ENCODE assay signal across 9 cellular contexts in the genomic region with DNA sequence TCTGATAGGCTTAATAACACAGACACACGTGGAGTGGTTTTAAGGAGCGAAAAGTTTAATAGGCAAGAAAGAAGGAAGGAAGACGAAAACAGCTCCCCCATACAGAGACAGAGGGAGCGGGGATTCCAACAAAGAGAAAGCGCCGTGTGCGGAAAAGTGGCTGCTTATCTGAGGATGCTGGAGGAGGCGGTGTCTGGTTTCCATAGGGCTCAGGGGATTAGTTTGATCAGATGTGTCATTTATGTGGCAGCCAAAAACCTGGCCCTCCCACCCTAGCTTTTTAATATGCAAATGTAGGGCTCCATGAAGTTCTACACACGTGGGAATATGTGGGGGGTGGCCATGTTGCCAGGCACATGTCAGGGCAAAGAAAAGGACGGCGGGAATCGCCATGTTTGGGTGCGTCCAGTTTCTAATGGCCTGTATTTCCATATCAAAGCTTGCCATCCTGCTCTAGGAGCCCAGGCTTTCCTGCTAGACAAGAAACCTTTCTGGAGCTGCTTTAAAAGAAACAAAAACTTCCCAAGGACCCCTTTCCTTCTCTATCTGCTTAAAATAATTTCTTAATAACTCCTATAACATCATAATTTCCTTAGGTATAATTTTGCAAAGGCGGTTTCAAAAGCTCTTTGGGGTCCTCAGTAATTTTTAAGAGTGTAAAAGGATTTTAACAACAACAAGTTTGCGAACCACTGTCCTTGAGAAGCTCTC. TPM values are rescaled to one million over a fixed set of nuclear protein-coding genes. Genes with fewer than 3 reads are reported as not detected.
DNase-seq lines count a peak whose midpoint lies in the region; ATAC-seq, FAIRE-seq and TF ChIP-seq lines count a peak whose summit lies in the region.
"Had no signal": no experiment of that assay in that cellular context is flagged by ENCODE, and none has a peak within 500 bp of the region (broad histone marks: within the 10 kb centered on the region; RNA-seq: fewer than 3 reads in every experiment).

No MANE protein-coding gene starts in this region.

- H3K56ac ChIP-seq in IMR-90 (ENCODE audit: extremely low read depth, insufficient read depth, low read length) = no peak overlapping the region

- no peak overlapping the region for H3K27ac ChIP-seq in AG04450 (ENCODE audit: low read depth, low read length)
- H3K27ac ChIP-seq in IMR-90 (ENCODE audit: insufficient read depth, low read length) = no peak overlapping the region
- no peak overlapping the region for H3K27ac ChIP-seq in astrocyte (ENCODE audit: low read depth, low read length)

- no peak overlapping the region for H3K4ac ChIP-seq in IMR-90 (ENCODE audit: low read depth, low read length)

- H3K9ac ChIP-seq in IMR-90 (ENCODE audit: low read depth, low read length) (no peak overlapping the region), astrocyte (ENCODE audit: low read length) (no peak overlapping the region)

- peak overlapping the region; percentile 38 for H3K27ac Mint-ChIP-seq in astrocyte (ENCODE audit: unreplicated experiment)
- H3K27ac Mint-ChIP-seq in naive thymus-derived CD8-positive, alpha-beta T cell = peak overlapping the region; percentile 88 to 95 (median 92)

- no peak overlapping the region for H2BK5ac ChIP-seq in IMR-90 (ENCODE audit: low read depth, low read length, poor library complexity, severe bottlenecking)

- H3K27me3 Mint-ChIP-seq in astrocyte (ENCODE audit: low read depth, unreplicated experiment) = no peaks in the 10 kb centered on the region
- H3K27me3 Mint-ChIP-seq in naive thymus-derived CD8-positive, alpha-beta T cell = no peaks in the 10 kb centered on the region

- no peak overlapping the region for H2AK5ac ChIP-seq in IMR-90 (ENCODE audit: low read depth, low read length)

- dilution Hi-C loops in IMR-90 (cut with HindIII; ENCODE audit: low sequenced_read_pairs, unreplicated experiment) = no loop called here

- H2AK9ac ChIP-seq in IMR-90 (replicated peaks; ENCODE audit: low read depth, low read length, poor library complexity) = no peak overlapping the region

- H3K36me3 ChIP-seq in IMR-90 (ENCODE audit: control insufficient read depth, insufficient read depth, low read length) = no peaks in the 10 kb centered on the region; the same call in 1 of the 2 replicates
- no peaks in the 10 kb centered on the region for H3K36me3 ChIP-seq in astrocyte (ENCODE audit: insufficient read depth, low read length)

- H4K20me1 ChIP-seq in IMR-90 (ENCODE audit: insufficient read depth, low read length) = no peaks in the 10 kb centered on the region
- no peaks in the 10 kb centered on the region for H4K20me1 ChIP-seq in astrocyte (ENCODE audit: insufficient read depth, low read length)

- H3K9me3 ChIP-seq in AG04450 (ENCODE audit: control insufficient read depth, insufficient read depth, low read length) (no peaks in the 10 kb centered on the region), IMR-90 (ENCODE audit: control insufficient read depth, insufficient read depth, low read length) (no peaks in the 10 kb centered on the region), astrocyte (ENCODE audit: insufficient read depth, low read depth, low read length) (no peaks in the 10 kb centered on the region)

- no peak overlapping the region for H2BK15ac ChIP-seq in IMR-90 (ENCODE audit: low read depth, low read length)

- no peak for ATAC-seq in IMR-90 (ENCODE audit: low read depth)
- ATAC-seq in naive thymus-derived CD8-positive, alpha-beta T cell = no peak
- no peak for ATAC-seq in HG03108 (IDR thresholded peaks at IDR 0.05; ENCODE audit: unreplicated experiment)
- no peak for ATAC-seq in GM21367 (IDR thresholded peaks at IDR 0.05; ENCODE audit: unreplicated experiment)

- H3K36me3 Mint-ChIP-seq in astrocyte (ENCODE audit: low read depth, unreplicated experiment) = no peaks in the 10 kb centered on the region
- H3K36me3 Mint-ChIP-seq in naive thymus-derived CD8-positive, alpha-beta T cell = peaks cover 0 to under 1% (median 0%) of the 10 kb centered on the region in 3 donors

- in situ Hi-C loops in IMR-90 (cut with MboI; ENCODE audit: low sequenced_read_pairs) = no loop called here

- no peak overlapping the region for H2BK20ac ChIP-seq in IMR-90 (ENCODE audit: low read depth, low read length)

- no peak overlapping the region for H3K18ac ChIP-seq in IMR-90 (ENCODE audit: low read depth, low read length)

- no peak for FAIRE-seq in astrocyte (lab: Jason Lieb, UNC)

- CTCF ChIA-PET in AG04450 (lab: Charles Lee) (interaction anchor here (0.5 to 2.2 kb wide), 6 partner anchors 41 to 720 kb away, joined by 3 to 13 read pairs (median 6); no protein-coding TSS in a partner anchor), IMR-90 (lab: Yijun Ruan, JAX) (no interaction called here)

- H3K4me1 ChIP-seq in IMR-90 (ENCODE audit: control insufficient read depth, insufficient read depth, low read length) (no peaks in the 10 kb centered on the region), astrocyte (ENCODE audit: insufficient read depth, low read length) (no peaks in the 10 kb centered on the region)

- H4K91ac ChIP-seq in IMR-90 (ENCODE audit: insufficient read depth, low read depth, low read length) = no peak overlapping the region

- POLR2A ChIA-PET in AG04450 (lab: Yijun Ruan, JAX) = interaction anchor here (0.8 to 1.6 kb wide), 3 partner anchors 41 to 206 kb away, joined by 3 to 6 read pairs (median 5); partner anchors contain the start of genes ATRIP and CDC25A
- POLR2A ChIA-PET in IMR-90 (lab: Charles Lee; ENCODE audit: unreplicated experiment) = no interaction called here
- POLR2A ChIA-PET in naive thymus-derived CD8-positive, alpha-beta T cell (lab: Charles Lee) = interaction anchor here (0.5 to 2.8 kb wide), 12 partner anchors 29 to 573 kb away, joined by 3 to 26 read pairs (median 6); partner anchors contain the start of genes ATRIP, CCDC51, CDC25A and NME6

- H3K27me3 ChIP-seq in AG04450 (ENCODE audit: control insufficient read depth, insufficient read depth, low read length) = no peaks in the 10 kb centered on the region
- no peaks in the 10 kb centered on the region; the same call in 1 of the 2 replicates for H3K27me3 ChIP-seq in IMR-90 (ENCODE audit: control insufficient read depth, insufficient read depth, low read length)
- H3K27me3 ChIP-seq in astrocyte (ENCODE audit: insufficient read depth, low read length) = no peaks in the 10 kb centered on the region

- peaks cover 0 to 7% of the 10 kb centered on the region in 2 experiments; a peak in 1 of 4 replicates for H3K79me1 ChIP-seq in IMR-90 (ENCODE audit: low read depth in 1 of 2, low read length in 2 of 2)

- no peaks in the 10 kb centered on the region for H3K9me1 ChIP-seq in IMR-90 (ENCODE audit: insufficient read depth, low read length)

- no peak overlapping the region for H3K14ac ChIP-seq in IMR-90 (replicated peaks; ENCODE audit: low read depth, low read length)

- H3K4me3 Mint-ChIP-seq in astrocyte (ENCODE audit: unreplicated experiment) = peak overlapping the region; percentile 92
- peak overlapping the region in 8 of 10 donors; percentile 86 to 94 (median 92) for H3K4me3 Mint-ChIP-seq in naive thymus-derived CD8-positive, alpha-beta T cell

- peak overlapping the region; percentile 56; the same call in 1 of the 2 replicates for H4K5ac ChIP-seq in IMR-90 (ENCODE audit: low read depth, low read length)

- H3K4me3 ChIP-seq in AG04450 (ENCODE audit: low read depth, low read length) = peak overlapping the region; percentile 94; the same call in 1 of the 2 replicates
- H3K4me3 ChIP-seq in IMR-90 (ENCODE audit: insufficient read depth, low read depth, low read length) = no peak overlapping the region
- peak overlapping the region; percentile 85 for H3K4me3 ChIP-seq in astrocyte (ENCODE audit: insufficient read depth, low read depth, low read length)

- H2BK120ac ChIP-seq in IMR-90 (ENCODE audit: low read depth, low read length) = no peak overlapping the region

- TF ChIP-seq POLR2A in IMR-90 (IDR thresholded peaks at IDR 0.05; ENCODE audit: low read depth, low read length) = no peak

- DNase-seq in AG04450 (ENCODE audit: low read depth, low spot score) (no peak), IMR-90 (no peak), astrocyte (ENCODE audit: low read depth) (no peak), SW480 (ENCODE audit: low spot score) (no peak)
- DNase-seq in naive thymus-derived CD8-positive, alpha-beta T cell = no peak
- DNase-seq in effector CD4-positive, alpha-beta T cell = no peak

- no TSS peak for BruUV-seq in IMR-90 (replicated peaks; lab: Mats Ljungman, UMichigan)

- no peak for TF ChIP-seq RAD21 in IMR-90 (IDR thresholded peaks at IDR 0.05; ENCODE audit: low read length)

- H2AFZ ChIP-seq in IMR-90 (replicated peaks; ENCODE audit: low read length, poor library complexity) = peak overlapping the region; percentile 100
- peak overlapping the region; percentile 92 for H2AFZ ChIP-seq in astrocyte (ENCODE audit: low read depth, low read length)

- no peaks in the 10 kb centered on the region for H3K9me3 Mint-ChIP-seq in astrocyte (ENCODE audit: unreplicated experiment)
- no peaks in the 10 kb centered on the region for H3K9me3 Mint-ChIP-seq in naive thymus-derived CD8-positive, alpha-beta T cell

- H3K4me2 ChIP-seq in IMR-90 (ENCODE audit: low read depth, low read length) (peak overlapping the region; percentile 79; the same call in 1 of the 2 replicates), astrocyte (ENCODE audit: low read length) (peak overlapping the region; percentile 83)

- peak overlapping the region; percentile 69 to 82; a peak in 3 of 4 replicates for H4K8ac ChIP-seq in IMR-90 (ENCODE audit: low read depth in 2 of 2, low read length in 2 of 2)

- no peak overlapping the region for H3K23ac ChIP-seq in IMR-90 (ENCODE audit: low read depth, low read length)

- TF ChIP-seq CTCF in AG04450 (IDR thresholded peaks at IDR 0.05; ENCODE audit: low read depth, low read length) = no peak
- TF ChIP-seq CTCF in IMR-90 (conservative IDR thresholded peaks at IDR 0.05; ENCODE audit: low read depth, low read length) = no peak
- TF ChIP-seq CTCF in astrocyte (IDR thresholded peaks at IDR 0.05; ENCODE audit: insufficient read depth, low read depth, low read length) = no peak

- no peaks in the 10 kb centered on the region for H3K4me1 Mint-ChIP-seq in astrocyte (ENCODE audit: low read depth, unreplicated experiment)
- H3K4me1 Mint-ChIP-seq in naive thymus-derived CD8-positive, alpha-beta T cell = peaks cover 0 to 34% (median 20%) of the 10 kb centered on the region in 4 donors

- WGBS in IMR-90 (ENCODE audit: extremely low coverage in 2 of 2, insufficient read length in 1 of 2), 2 experiments = no CpG with 5 or more reads among the region's 15 CpGs

- intact Hi-C loops in IMR-90 (cut with micrococcal nuclease) = no loop called here

- H3K79me2 ChIP-seq in astrocyte (ENCODE audit: insufficient read depth, low read length) = no peaks in the 10 kb centered on the region

RNA-seq across cellular contexts. Expression of gene ZNF589, which starts 0.7 kb away (rescaled TPM):
- polyA plus RNA-seq in AG04450 (2011; rRNA removed) (3.3 TPM in 2 replicates), IMR-90 (2012; rRNA removed) (3.3 and 4.4 TPM in 2 replicates)
- 3.4 TPM in 2 replicates for polyA minus RNA-seq in AG04450 (2011; rRNA and poly(A)+ RNA removed)
- total RNA-seq in IMR-90 (2012; rRNA removed) (3.9 and 4.7 TPM in 2 replicates), astrocyte (9.1 and 9.9 TPM in 2 replicates)
- polyA plus RNA-seq in IMR-90 (2012; cell fraction: cytosol; rRNA removed) = 0.65 and 1.8 TPM in 2 replicates
- polyA plus RNA-seq in IMR-90 (2012; cell fraction: nucleus; rRNA removed; ENCODE audit: low replicate concordance) = 4.2 and 21.1 TPM in 2 replicates
- 10 to 100 TPM; 37.6 to 39.2 TPM for total RNA-seq in naive thymus-derived CD8-positive, alpha-beta T cell
- 1 to 10 TPM; 4.7 to 9.7 (median 6.6) TPM for polyA plus RNA-seq in naive thymus-derived CD8-positive, alpha-beta T cell

RNA-seq across cellular contexts. Expression of gene CAMP, which starts 16.9 kb away (rescaled TPM):
- polyA plus RNA-seq in AG04450 (2011; rRNA removed) (not detected in 2 replicates), IMR-90 (2012; rRNA removed) (not detected in 2 replicates)
- not detected in 2 replicates for polyA minus RNA-seq in AG04450 (2011; rRNA and poly(A)+ RNA removed)
- total RNA-seq in IMR-90 (2012; rRNA removed) (not detected in 2 replicates), astrocyte (not detected in 2 replicates)
- not detected in 2 replicates for polyA plus RNA-seq in IMR-90 (2012; cell fraction: cytosol; rRNA removed)
- polyA plus RNA-seq in IMR-90 (2012; cell fraction: nucleus; rRNA removed; ENCODE audit: low replicate concordance) = not detected in 2 replicates
- total RNA-seq in naive thymus-derived CD8-positive, alpha-beta T cell = not detected
- polyA plus RNA-seq in naive thymus-derived CD8-positive, alpha-beta T cell = not detected
- total RNA-seq: dermis blood vessel endothelial cell had no signal

RNA-seq across cellular contexts. Expression of gene CDC25A, which starts 51.9 kb away (rescaled TPM):
- polyA plus RNA-seq in AG04450 (2011; rRNA removed) = 1.6 and 2.1 TPM in 2 replicates
- polyA minus RNA-seq in AG04450 (2011; rRNA and poly(A)+ RNA removed) = 2.9 and 3.6 TPM in 2 replicates
- 9.7 and 10.6 TPM in 2 replicates for total RNA-seq in IMR-90 (2012; rRNA removed)
- polyA plus RNA-seq in IMR-90 (2012; rRNA removed) = 4.2 and 4.7 TPM in 2 replicates
- polyA plus RNA-seq in IMR-90 (2012; cell fraction: cytosol; rRNA removed) = 1.9 and 3.2 TPM in 2 replicates
- 2.5 and 4.3 TPM in 2 replicates for polyA plus RNA-seq in IMR-90 (2012; cell fraction: nucleus; rRNA removed; ENCODE audit: low replicate concordance)
- total RNA-seq in astrocyte = 4.6 and 5.1 TPM in 2 replicates
- not detected for total RNA-seq in naive thymus-derived CD8-positive, alpha-beta T cell
- polyA plus RNA-seq in naive thymus-derived CD8-positive, alpha-beta T cell = not detected
